In the genomic region with DNA sequence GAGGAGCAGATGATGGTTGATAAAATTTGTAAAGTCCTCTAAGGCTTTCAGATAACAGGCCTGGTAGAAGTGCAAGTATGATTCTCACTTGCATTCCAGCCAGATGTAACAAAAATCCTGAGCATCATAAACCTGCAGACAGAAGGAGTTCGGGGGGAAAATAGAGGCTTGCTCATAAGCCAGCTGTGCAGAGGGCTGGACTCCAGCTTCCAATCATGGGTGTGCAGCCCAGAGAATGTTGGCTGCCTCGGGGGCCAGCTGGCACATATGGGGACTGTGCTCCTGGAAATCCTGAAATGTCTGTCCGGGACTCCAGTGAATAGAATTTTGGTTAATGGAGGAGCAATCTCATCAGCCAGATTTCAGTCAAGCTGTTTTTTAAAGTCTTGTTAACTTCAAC, we compare ENCODE assay signal across 23 cellular contexts.
"Had no signal": no experiment of that assay in that cellular context is flagged by ENCODE, and none has a peak within 500 bp of the region (broad histone marks: within the 10 kb centered on the region; RNA-seq: fewer than 3 reads in every experiment).

No MANE protein-coding gene starts in this region.

- ATAC-seq: foreskin keratinocyte; naive thymus-derived CD4-positive, alpha-beta T cell had no signal

- H3K4me3 ChIP-seq: ascending aorta, cardiac muscle cell, ovary, prostate gland, suprapubic skin, transverse colon had no signal

- H3K27me3 ChIP-seq: ascending aorta, cardiac muscle cell, foreskin keratinocyte, ovary, suprapubic skin, transverse colon had no signal

- H3K36me3 ChIP-seq: ascending aorta, cardiac muscle cell, ovary, prostate gland, suprapubic skin, transverse colon had no signal

- H3K4me1 ChIP-seq: foreskin keratinocyte, prostate gland, suprapubic skin, transverse colon had no signal

- H3K27ac ChIP-seq: cardiac muscle cell, foreskin keratinocyte, ovary, prostate gland, suprapubic skin, transverse colon had no signal

- DNase-seq: activated CD4-positive, alpha-beta memory T cell treated with anti-CD3 and anti-CD28 coated beads for 36 hours; activated CD4-positive, alpha-beta T cell treated with anti-CD3 and anti-CD28 coated beads, Interleukin-2, amount 10 ng/mL, durations not matched to agents 24 days and 14 days; activated CD4-positive, CD25-positive, alpha-beta regulatory T cell treated with anti-CD3 and anti-CD28 coated beads, Interleukin-2, amount 50 U/mL, for 72 hours; activated CD8-positive, alpha-beta memory T cell treated with anti-CD3 and anti-CD28 coated beads, Interleukin-2, amount 50 U/mL, for 4 hours; activated gamma-delta T cell; activated naive CD4-positive, alpha-beta T cell treated with anti-CD3 and anti-CD28 coated beads, Interleukin-2, amount 10 ng/mL, durations not matched to agents 7 days and 5 days; activated naive CD8-positive, alpha-beta T cell treated with anti-CD3 and anti-CD28 coated beads, Interleukin-2, amount 10 ng/mL, durations not matched to agents 7 days and 5 days; activated T-cell treated with anti-CD3 and anti-CD28 coated beads, Interleukin-2, amount 50 U/mL, for 1 hour; cortex of kidney; foreskin keratinocyte; midbrain; naive thymus-derived CD4-positive, alpha-beta T cell; ovary; retina; stimulated activated CD4-positive, alpha-beta T cell treated with anti-CD3 and anti-CD28 coated beads, Interleukin-15, amount 100 ng/mL, for 24 hours; stimulated activated CD4-positive, alpha-beta T cell treated with anti-CD3 and anti-CD28 coated beads, Interleukin-2, amount 100 ng/mL, for 24 hours; stimulated activated naive CD4-positive, alpha-beta T cell; T-helper 2 cell; transverse colon had no signal

- H3K9me3 ChIP-seq: ascending aorta, ovary, prostate gland, suprapubic skin, transverse colon had no signal
